ENCODE assay signal across 1 cellular context in the genomic region with DNA sequence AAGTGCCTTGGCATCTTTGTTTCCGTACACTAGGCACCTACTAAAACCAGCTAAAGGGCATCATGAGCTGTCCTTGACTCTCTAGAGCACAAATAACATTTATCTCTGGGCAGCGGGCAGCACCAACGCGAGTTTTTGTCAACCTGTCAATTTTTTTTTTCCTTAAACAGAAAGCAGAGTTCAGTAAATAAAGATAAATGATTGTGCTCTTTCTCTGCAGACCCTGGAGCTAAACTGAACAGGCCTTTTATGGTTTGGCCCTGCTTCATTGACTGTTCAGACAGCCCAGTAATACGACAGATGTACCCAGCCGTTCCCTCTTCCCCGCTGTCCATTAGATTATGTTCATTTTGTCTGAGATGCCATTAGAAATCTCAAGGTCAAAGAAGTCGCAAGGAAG.
TF ChIP-seq lines count a peak whose summit lies in the region.

No MANE protein-coding gene starts in this region.

TF ChIP-seq in SK-N-SH, 30 proteins besides CTCF, POLR2A, EP300 and RAD21 (continued from another document):
- TF ChIP-seq, protein P1, sequence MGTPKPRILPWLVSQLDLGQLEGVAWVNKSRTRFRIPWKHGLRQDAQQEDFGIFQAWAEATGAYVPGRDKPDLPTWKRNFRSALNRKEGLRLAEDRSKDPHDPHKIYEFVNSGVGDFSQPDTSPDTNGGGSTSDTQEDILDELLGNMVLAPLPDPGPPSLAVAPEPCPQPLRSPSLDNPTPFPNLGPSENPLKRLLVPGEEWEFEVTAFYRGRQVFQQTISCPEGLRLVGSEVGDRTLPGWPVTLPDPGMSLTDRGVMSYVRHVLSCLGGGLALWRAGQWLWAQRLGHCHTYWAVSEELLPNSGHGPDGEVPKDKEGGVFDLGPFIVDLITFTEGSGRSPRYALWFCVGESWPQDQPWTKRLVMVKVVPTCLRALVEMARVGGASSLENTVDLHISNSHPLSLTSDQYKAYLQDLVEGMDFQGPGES (IDR thresholded peaks at IDR 0.05; ENCODE audit: low read depth, low read length), result no peak
- TF ChIP-seq MAX (IDR thresholded peaks at IDR 0.05; ENCODE audit: low read depth), result no peak
- peak; percentile 55; the same call in 1 of the 2 replicates for TF ChIP-seq MXI1 (IDR thresholded peaks at IDR 0.05; ENCODE audit: low read depth, low read length)
- peak; percentile 43 for TF ChIP-seq TCF12 (IDR thresholded peaks at IDR 0.05)
- peak; percentile 90 for TF ChIP-seq CHD2 (IDR thresholded peaks at IDR 0.05; ENCODE audit: low read length, partially characterized antibody)
- TF ChIP-seq FOXM1 (IDR thresholded peaks at IDR 0.05; ENCODE audit: low read depth), result no peak
- no peak for TF ChIP-seq USF1 (IDR thresholded peaks at IDR 0.05; ENCODE audit: borderline replicate concordance, low read depth)
- no peak for TF ChIP-seq NRF1 (IDR thresholded peaks at IDR 0.05; ENCODE audit: low read depth, low read length)
- TF ChIP-seq GATA2 (CRISPR knock-in tag; IDR thresholded peaks at IDR 0.05), result peak; percentile 78
- TF ChIP-seq RXRA (IDR thresholded peaks at IDR 0.05; ENCODE audit: borderline replicate concordance, low read depth), result no peak
- no peak for TF ChIP-seq MEF2A (IDR thresholded peaks at IDR 0.05; ENCODE audit: borderline replicate concordance, low read depth)
- TF ChIP-seq REST (IDR thresholded peaks at IDR 0.05; ENCODE audit: low read depth, low read length), result no peak
- TF ChIP-seq YY1 (IDR thresholded peaks at IDR 0.05; ENCODE audit: low read depth), result no peak
- no peak for TF ChIP-seq JUND (IDR thresholded peaks at IDR 0.05)
- no peak for TF ChIP-seq SIN3A (IDR thresholded peaks at IDR 0.05; ENCODE audit: borderline replicate concordance, low read depth, low read length)
- 0 out of 2 replicates have a peak, but pooled peaks have one; percentile 11 for TF ChIP-seq POLR2AphosphoS5 (IDR thresholded peaks at IDR 0.05; ENCODE audit: low read depth, low read length)
- TF ChIP-seq FOSL2 (IDR thresholded peaks at IDR 0.05; ENCODE audit: borderline replicate concordance, low read depth), result no peak
- 0 out of 2 replicates have a peak, but pooled peaks have one; percentile 14 for TF ChIP-seq TEAD4 (IDR thresholded peaks at IDR 0.05; ENCODE audit: borderline replicate concordance, insufficient read depth)
- no peak for TF ChIP-seq NFIC (IDR thresholded peaks at IDR 0.05; ENCODE audit: borderline replicate concordance)
- TF ChIP-seq RCOR1 (IDR thresholded peaks at IDR 0.05; ENCODE audit: low read length), result peak; percentile 78; the same call in 1 of the 2 replicates
- peak; percentile 86; the same call in 1 of the 2 replicates for TF ChIP-seq FOXJ3 (CRISPR knock-in tag; IDR thresholded peaks at IDR 0.05)
- no peak for TF ChIP-seq EZH2phosphoT487 (IDR thresholded peaks at IDR 0.05; ENCODE audit: borderline replicate concordance, low read depth)
- TF ChIP-seq GABPA (IDR thresholded peaks at IDR 0.05; ENCODE audit: low read depth), result no peak
- TF ChIP-seq, protein P2, sequence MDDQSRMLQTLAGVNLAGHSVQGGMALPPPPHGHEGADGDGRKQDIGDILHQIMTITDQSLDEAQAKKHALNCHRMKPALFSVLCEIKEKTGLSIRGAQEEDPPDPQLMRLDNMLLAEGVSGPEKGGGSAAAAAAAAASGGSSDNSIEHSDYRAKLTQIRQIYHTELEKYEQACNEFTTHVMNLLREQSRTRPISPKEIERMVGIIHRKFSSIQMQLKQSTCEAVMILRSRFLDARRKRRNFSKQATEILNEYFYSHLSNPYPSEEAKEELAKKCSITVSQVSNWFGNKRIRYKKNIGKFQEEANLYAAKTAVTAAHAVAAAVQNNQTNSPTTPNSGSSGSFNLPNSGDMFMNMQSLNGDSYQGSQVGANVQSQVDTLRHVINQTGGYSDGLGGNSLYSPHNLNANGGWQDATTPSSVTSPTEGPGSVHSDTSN (IDR thresholded peaks at IDR 0.05), result 0 out of 2 replicates have a peak, but pooled peaks have one; percentile 18
- TF ChIP-seq, protein P3, sequence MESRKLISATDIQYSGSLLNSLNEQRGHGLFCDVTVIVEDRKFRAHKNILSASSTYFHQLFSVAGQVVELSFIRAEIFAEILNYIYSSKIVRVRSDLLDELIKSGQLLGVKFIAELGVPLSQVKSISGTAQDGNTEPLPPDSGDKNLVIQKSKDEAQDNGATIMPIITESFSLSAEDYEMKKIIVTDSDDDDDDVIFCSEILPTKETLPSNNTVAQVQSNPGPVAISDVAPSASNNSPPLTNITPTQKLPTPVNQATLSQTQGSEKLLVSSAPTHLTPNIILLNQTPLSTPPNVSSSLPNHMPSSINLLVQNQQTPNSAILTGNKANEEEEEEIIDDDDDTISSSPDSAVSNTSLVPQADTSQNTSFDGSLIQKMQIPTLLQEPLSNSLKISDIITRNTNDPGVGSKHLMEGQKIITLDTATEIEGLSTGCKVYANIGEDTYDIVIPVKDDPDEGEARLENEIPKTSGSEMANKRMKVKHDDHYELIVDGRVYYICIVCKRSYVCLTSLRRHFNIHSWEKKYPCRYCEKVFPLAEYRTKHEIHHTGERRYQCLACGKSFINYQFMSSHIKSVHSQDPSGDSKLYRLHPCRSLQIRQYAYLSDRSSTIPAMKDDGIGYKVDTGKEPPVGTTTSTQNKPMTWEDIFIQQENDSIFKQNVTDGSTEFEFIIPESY (IDR thresholded peaks at IDR 0.05; ENCODE audit: borderline replicate concordance, low read depth), result no peak
